In genomic region chr14:99883866-99884650, GRCh38 we compare ENCODE assay signal across 15 cellular contexts.
"Had no signal": no experiment of that assay in that cellular context is flagged by ENCODE, and none has a peak within 500 bp of the region (broad histone marks: within the 10 kb centered on the region; RNA-seq: fewer than 3 reads in every experiment).

No MANE protein-coding gene starts in this region.

- H3K4me3 Mint-ChIP-seq: activated CD8-positive, alpha-beta memory T cell treated with anti-CD3 and anti-CD28 coated beads, Interleukin-2, amount 10 ng/mL, durations not matched to agents 7 days and 5 days; activated naive CD4-positive, alpha-beta T cell treated with anti-CD3 and anti-CD28 coated beads, Interleukin-2, amount 10 ng/mL, durations not matched to agents 7 days and 5 days; endodermal cell; naive thymus-derived CD4-positive, alpha-beta T cell; stimulated activated memory B cell treated with anti-CD40 and anti-IgM and Interleukin-4, amounts not matched to agents 10 μg/mL and 1 μg/mL and 100 μg/mL, for 72 hours had no signal

- H3K4me3 ChIP-seq: ascending aorta, gastrocnemius medialis had no signal

- DNase-seq: activated CD4-positive, alpha-beta T cell treated with anti-CD3 and anti-CD28 coated beads for 1 hour; activated CD4-positive, alpha-beta T cell treated with anti-CD3 and anti-CD28 coated beads, Interleukin-2, amount 50 U/mL, for 4 hours; activated CD8-positive, alpha-beta memory T cell treated with anti-CD3 and anti-CD28 coated beads, Interleukin-2, amount 10 ng/mL, durations not matched to agents 7 days and 5 days; activated naive CD4-positive, alpha-beta T cell treated with anti-CD3 and anti-CD28 coated beads, Interleukin-2, amount 10 ng/mL, durations not matched to agents 7 days and 5 days; activated T-cell treated with anti-CD3 and anti-CD28 coated beads, Interleukin-2, amount 50 U/mL, for 1 hour; endodermal cell; gastrocnemius medialis; islet precursor cell; mammary epithelial cell; naive thymus-derived CD4-positive, alpha-beta T cell; posterior cingulate gyrus; retina; stimulated activated CD4-positive, alpha-beta T cell treated with anti-CD3 and anti-CD28 coated beads, Interleukin-2, amount 100 ng/mL, for 48 hours had no signal

- H3K36me3 Mint-ChIP-seq: activated CD8-positive, alpha-beta memory T cell treated with anti-CD3 and anti-CD28 coated beads, Interleukin-2, amount 10 ng/mL, durations not matched to agents 7 days and 5 days; activated naive CD4-positive, alpha-beta T cell treated with anti-CD3 and anti-CD28 coated beads, Interleukin-2, amount 10 ng/mL, durations not matched to agents 7 days and 5 days; naive thymus-derived CD4-positive, alpha-beta T cell; stimulated activated memory B cell treated with anti-CD40 and anti-IgM and Interleukin-4, amounts not matched to agents 10 μg/mL and 1 μg/mL and 100 μg/mL, for 72 hours had no signal

- H3K27ac ChIP-seq: ascending aorta, gastrocnemius medialis had no signal

- H3K36me3 ChIP-seq: ascending aorta, gastrocnemius medialis had no signal

- H3K9me3 Mint-ChIP-seq: activated naive CD4-positive, alpha-beta T cell treated with anti-CD3 and anti-CD28 coated beads, Interleukin-2, amount 10 ng/mL, durations not matched to agents 7 days and 5 days; endodermal cell; stimulated activated memory B cell treated with anti-CD40 and anti-IgM and Interleukin-4, amounts not matched to agents 10 μg/mL and 1 μg/mL and 100 μg/mL, for 72 hours had no signal

- H3K4me1 ChIP-seq: gastrocnemius medialis had no signal

- H3K4me1 Mint-ChIP-seq: activated CD8-positive, alpha-beta memory T cell treated with anti-CD3 and anti-CD28 coated beads, Interleukin-2, amount 10 ng/mL, durations not matched to agents 7 days and 5 days; activated naive CD4-positive, alpha-beta T cell treated with anti-CD3 and anti-CD28 coated beads, Interleukin-2, amount 10 ng/mL, durations not matched to agents 7 days and 5 days; naive thymus-derived CD4-positive, alpha-beta T cell; stimulated activated memory B cell treated with anti-CD40 and anti-IgM and Interleukin-4, amounts not matched to agents 10 μg/mL and 1 μg/mL and 100 μg/mL, for 72 hours had no signal

- ATAC-seq: activated CD8-positive, alpha-beta memory T cell treated with anti-CD3 and anti-CD28 coated beads, Interleukin-2, amount 10 ng/mL, durations not matched to agents 7 days and 5 days; gastrocnemius medialis; naive thymus-derived CD4-positive, alpha-beta T cell; stimulated activated memory B cell treated with anti-CD40 and anti-IgM and Interleukin-4, amounts not matched to agents 10 μg/mL and 1 μg/mL and 100 μg/mL, for 72 hours had no signal

- H3K27ac Mint-ChIP-seq: activated CD8-positive, alpha-beta memory T cell treated with anti-CD3 and anti-CD28 coated beads, Interleukin-2, amount 10 ng/mL, durations not matched to agents 7 days and 5 days; activated naive CD4-positive, alpha-beta T cell treated with anti-CD3 and anti-CD28 coated beads, Interleukin-2, amount 10 ng/mL, durations not matched to agents 7 days and 5 days; endodermal cell; naive thymus-derived CD4-positive, alpha-beta T cell; stimulated activated memory B cell treated with anti-CD40 and anti-IgM and Interleukin-4, amounts not matched to agents 10 μg/mL and 1 μg/mL and 100 μg/mL, for 72 hours had no signal

- H3K9me3 ChIP-seq: ascending aorta, gastrocnemius medialis had no signal

- H3K27me3 ChIP-seq: ascending aorta, gastrocnemius medialis had no signal
